ENCODE assay signal across 8 cellular contexts in genomic region chr5:112418412-112419049, GRCh38. TPM values are rescaled to one million over a fixed set of nuclear protein-coding genes. Genes with fewer than 3 reads are reported as not detected.
DNase-seq lines count a peak whose midpoint lies in the region; ATAC-seq and TF ChIP-seq lines count a peak whose summit lies in the region.

No MANE protein-coding gene starts in this region.

- peaks cover 10 to 26% (median 19%) of the 10 kb centered on the region in 3 donors for H3K4me1 Mint-ChIP-seq in CD8-positive, alpha-beta memory T cell
- H3K4me1 Mint-ChIP-seq in memory B cell, result peaks cover 8% of the 10 kb centered on the region

- H3K4me3 Mint-ChIP-seq in CD8-positive, alpha-beta memory T cell, result peak overlapping the region; percentile 77 to 91 (median 83)
- H3K4me3 Mint-ChIP-seq in memory B cell, result peak overlapping the region; percentile 85

- no peak for ATAC-seq in memory B cell (ENCODE audit: low read depth)
- no peak for ATAC-seq in GM21825 (IDR thresholded peaks at IDR 0.05; ENCODE audit: unreplicated experiment)

- no peaks in the 10 kb centered on the region for H3K9me3 ChIP-seq in CD8-positive, alpha-beta memory T cell (ENCODE audit: low read length)
- H3K9me3 ChIP-seq in Loucy (ENCODE audit: insufficient read depth, low read depth, low read length), result no peaks in the 10 kb centered on the region

- TF ChIP-seq CTCF in Loucy (conservative IDR thresholded peaks at IDR 0.05; ENCODE audit: low read length) (no peak), coronary artery (IDR thresholded peaks at IDR 0.05) (no peak)

- H3K9ac ChIP-seq in Loucy (ENCODE audit: low read depth, low read length, poor library complexity, severe bottlenecking), result no peak overlapping the region

- no peaks in the 10 kb centered on the region for H3K9me2 ChIP-seq in Loucy (replicated peaks; ENCODE audit: low read depth, low read length)

- peak overlapping the region; percentile 44 for H3K4me2 ChIP-seq in Loucy (ENCODE audit: low read depth, low read length, poor library complexity, severe bottlenecking)

- H2AFZ ChIP-seq in Loucy (ENCODE audit: low read length), result peak overlapping the region; percentile 36; the same call in 1 of the 2 replicates

- peaks cover 11% of the 10 kb centered on the region for H3K4me1 ChIP-seq in CD8-positive, alpha-beta memory T cell (ENCODE audit: insufficient read depth, low read length)
- H3K4me1 ChIP-seq in Loucy (ENCODE audit: insufficient read depth, low read length, poor library complexity, severe bottlenecking) (no peaks in the 10 kb centered on the region), urinary bladder (ENCODE audit: insufficient read depth) (no peaks in the 10 kb centered on the region)

- H4K20me1 ChIP-seq in Loucy (ENCODE audit: insufficient read depth, low read length, poor library complexity, severe bottlenecking), result no peaks in the 10 kb centered on the region

- H3K27ac ChIP-seq in CD8-positive, alpha-beta memory T cell (ENCODE audit: low read depth, low read length), result no peak overlapping the region
- peak overlapping the region; percentile 61 to 88 for H3K27ac ChIP-seq in coronary artery
- no peak overlapping the region for H3K27ac ChIP-seq in urinary bladder (ENCODE audit: low read depth)

- H3K36me3 ChIP-seq in CD8-positive, alpha-beta memory T cell (ENCODE audit: insufficient read depth, low read length), result no peaks in the 10 kb centered on the region
- no peaks in the 10 kb centered on the region for H3K36me3 ChIP-seq in Loucy (ENCODE audit: insufficient read depth, low read length)
- H3K36me3 ChIP-seq in urinary bladder (ENCODE audit: insufficient read depth), result no peaks in the 10 kb centered on the region

- H3F3A ChIP-seq in Loucy (ENCODE audit: low read depth), result no peaks in the 10 kb centered on the region

- peaks cover 0 to 5% (median 0%) of the 10 kb centered on the region in 5 donors for H3K9me3 Mint-ChIP-seq in CD8-positive, alpha-beta memory T cell
- H3K9me3 Mint-ChIP-seq in memory B cell, result peaks cover 4% of the 10 kb centered on the region

- CTCF ChIA-PET in CD8-positive, alpha-beta memory T cell (lab: Charles Lee), result no interaction called here

- no peaks in the 10 kb centered on the region for H3K36me3 Mint-ChIP-seq in CD8-positive, alpha-beta memory T cell
- H3K36me3 Mint-ChIP-seq in memory B cell, result peaks cover 2% of the 10 kb centered on the region

- POLR2A ChIA-PET in CD8-positive, alpha-beta memory T cell (lab: Charles Lee), result no interaction called here

- under 1% methylated on average over 39 of the region's 39 CpGs for WGBS in urinary bladder

- no peaks in the 10 kb centered on the region for H3K79me2 ChIP-seq in Loucy (ENCODE audit: insufficient read depth, low read length)

- peaks cover 27 to 69% of the 10 kb centered on the region in 2 donors for H3K27me3 Mint-ChIP-seq in CD8-positive, alpha-beta memory T cell
- peaks cover 19% of the 10 kb centered on the region for H3K27me3 Mint-ChIP-seq in memory B cell

- H3K27ac Mint-ChIP-seq in CD8-positive, alpha-beta memory T cell, result peak overlapping the region in 5 of 8 donors; percentile 3 to 81 (median 29)
- H3K27ac Mint-ChIP-seq in memory B cell, result peak overlapping the region; percentile 77

- DNase-seq in CD8-positive, alpha-beta memory T cell, result no peak
- DNase-seq in coronary artery (ENCODE audit: low spot score) (no peak), memory B cell (ENCODE audit: low spot score in 2 of 2) (peak; percentile 5 to 13), Kasumi-1 (lab: John Stamatoyannopoulos, UW) (no peak), OCI-M2 (lab: John Stamatoyannopoulos, UW; ENCODE audit: unreplicated experiment) (no peak)

- peak overlapping the region; percentile 13 for H3K4me3 ChIP-seq in CD8-positive, alpha-beta memory T cell (ENCODE audit: low read length)
- peak overlapping the region; percentile 49 for H3K4me3 ChIP-seq in Loucy (ENCODE audit: low read length, poor library complexity, severe bottlenecking)
- peak overlapping the region; percentile 86 for H3K4me3 ChIP-seq in coronary artery
- peak overlapping the region; percentile 88 for H3K4me3 ChIP-seq in urinary bladder (ENCODE audit: low read depth, low read length)

- H3K27me3 ChIP-seq in CD8-positive, alpha-beta memory T cell (ENCODE audit: insufficient read depth, low read length, poor library complexity, severe bottlenecking), result peaks cover 10% of the 10 kb centered on the region
- H3K27me3 ChIP-seq in Loucy (ENCODE audit: insufficient read depth, low read length, poor library complexity, severe bottlenecking), result no peaks in the 10 kb centered on the region

RNA-seq across cellular contexts. Expression of gene EPB41L4A, which starts 0.5 kb away (rescaled TPM):
- under 1 TPM; 0.04 to 0.31 TPM for total RNA-seq in CD8-positive, alpha-beta memory T cell
- polyA plus RNA-seq in CD8-positive, alpha-beta memory T cell, result 0.45 TPM
- 49.4 TPM for total RNA-seq in urinary bladder
- 5.0 TPM for polyA plus RNA-seq in urinary bladder

Comparison
In these comparisons a context has a peak if more than half of its experiments do, and no peak if none do; other contexts are left out.
1. DNase-seq: peak in memory B cell (2 of 2); none in CD8-positive, alpha-beta memory T cell (0 of 5), coronary artery (single experiment), Kasumi-1 (0 of 2) and OCI-M2 (single experiment).
2. H3K27ac ChIP-seq: peak in coronary artery (2 of 2); none in CD8-positive, alpha-beta memory T cell (single experiment) and urinary bladder (single experiment).
3. H3K4me3 ChIP-seq: peak in every context shown above with its lines; median percentile 88 in urinary bladder; 86 in coronary artery; 49 in Loucy; 13 in CD8-positive, alpha-beta memory T cell.
4. RNA of gene EPB41L4A, which starts 0.5 kb away (total RNA-seq): 49.4 TPM in urinary bladder (single experiment); 0.04 to 0.31 TPM in CD8-positive, alpha-beta memory T cell; every median in the first group is over 10 times any median in the second.